In genomic region chr18:68438983-68439382, GRCh38 we compare ENCODE assay signal across 15 cellular contexts.
A peak's percentile ranks its signal among the peaks of the same experiment; 100 is the strongest.
DNase-seq lines count a peak whose midpoint lies in the region; ATAC-seq and TF ChIP-seq lines count a peak whose summit lies in the region.
"Had no signal": no experiment of that assay in that cellular context is flagged by ENCODE, and none has a peak within 500 bp of the region (broad histone marks: within the 10 kb centered on the region; RNA-seq: fewer than 3 reads in every experiment).

No MANE protein-coding gene starts in this region.

- POLR2A ChIA-PET in GM10248 (lab: Yijun Ruan, JAX) = no interaction called here

- no peaks in the 10 kb centered on the region for H3K27me3 ChIP-seq in mammary epithelial cell (ENCODE audit: insufficient read depth, low read length)
- H3K27me3 ChIP-seq in upper lobe of right lung = no peaks in the 10 kb centered on the region

- intact Hi-C loops in mammary epithelial cell (cut with micrococcal nuclease) = no loop called here
- intact Hi-C loops in upper lobe of right lung (cut with DNase I) = no loop called here

- H3K27me3 Mint-ChIP-seq in activated naive CD8-positive, alpha-beta T cell treated with anti-CD3 and anti-CD28 coated beads, Interleukin-2, amount 50 U/mL, for 24 hours = no peaks in the 10 kb centered on the region
- no peaks in the 10 kb centered on the region for H3K27me3 Mint-ChIP-seq in activated naive CD8-positive, alpha-beta T cell treated with anti-CD3 and anti-CD28 coated beads for 36 hours
- H3K27me3 Mint-ChIP-seq: activated naive CD8-positive, alpha-beta T cell; naive B cell had no signal

- BruUV-seq in mammary epithelial cell (replicated peaks; lab: Mats Ljungman, UMichigan) = no TSS peak

- peaks cover 5% of the 10 kb centered on the region for H3K4me1 Mint-ChIP-seq in activated naive CD8-positive, alpha-beta T cell treated with anti-CD3 and anti-CD28 coated beads, Interleukin-2, amount 50 U/mL, for 24 hours
- peaks cover 2% of the 10 kb centered on the region for H3K4me1 Mint-ChIP-seq in activated naive CD8-positive, alpha-beta T cell treated with anti-CD3 and anti-CD28 coated beads for 36 hours
- H3K4me1 Mint-ChIP-seq: naive B cell had no signal

- CTCF ChIA-PET in mammary epithelial cell (lab: Charles Lee; ENCODE audit: low non-redundant PET) (interaction anchor here (0.6 kb wide), 1 partner anchor 177 kb away, joined by 9 read pairs; no protein-coding TSS in a partner anchor), GM10248 (lab: Yijun Ruan, JAX) (interaction anchor here (2.0 kb wide), 1 partner anchor 8 kb away, joined by 6 read pairs; no protein-coding TSS in a partner anchor)

- dilution Hi-C loops in mammary epithelial cell (cut with HindIII; ENCODE audit: low sequenced_read_pairs) = no loop called here

- 0% methylated on average over 1 of the region's 2 CpGs for WGBS in mammary epithelial cell (ENCODE audit: low coverage, missing lambda C conversion rate)

- peak overlapping the region; percentile 81 for H2AFZ ChIP-seq in mammary epithelial cell (ENCODE audit: low read depth, low read length)

- H3K36me3 ChIP-seq in mammary epithelial cell (ENCODE audit: insufficient read depth, low read length) (no peaks in the 10 kb centered on the region), upper lobe of right lung (no peaks in the 10 kb centered on the region)

- H3K4me1 ChIP-seq in mammary epithelial cell (ENCODE audit: insufficient read depth, low read length) = peaks cover 16% of the 10 kb centered on the region
- H3K4me1 ChIP-seq in upper lobe of right lung = no peaks in the 10 kb centered on the region

- H4K20me1 ChIP-seq in mammary epithelial cell (ENCODE audit: insufficient read depth, low read length) = no peaks in the 10 kb centered on the region

- no peak overlapping the region for H3K4me3 Mint-ChIP-seq in activated naive CD8-positive, alpha-beta T cell treated with anti-CD3 and anti-CD28 coated beads, Interleukin-2, amount 50 U/mL, for 24 hours
- no peak overlapping the region for H3K4me3 Mint-ChIP-seq in activated naive CD8-positive, alpha-beta T cell treated with anti-CD3 and anti-CD28 coated beads for 36 hours
- H3K4me3 Mint-ChIP-seq: activated naive CD8-positive, alpha-beta T cell; naive B cell had no signal

- peaks cover 15% of the 10 kb centered on the region for H3K9me3 Mint-ChIP-seq in activated naive CD8-positive, alpha-beta T cell treated with anti-CD3 and anti-CD28 coated beads, Interleukin-2, amount 50 U/mL, for 24 hours
- peaks cover 4% of the 10 kb centered on the region for H3K9me3 Mint-ChIP-seq in activated naive CD8-positive, alpha-beta T cell treated with anti-CD3 and anti-CD28 coated beads for 36 hours

- H3K4me3 ChIP-seq in mammary epithelial cell (replicated peaks in 1 of 3; ENCODE audit: insufficient read depth in 1 of 3, low read depth in 2 of 3, low read length in 3 of 3) (no peak overlapping the region), upper lobe of right lung (no peak overlapping the region)
- H3K4me3 ChIP-seq: GM12878 had no signal

- no peak for TF ChIP-seq CTCF in mammary epithelial cell (conservative IDR thresholded peaks at IDR 0.05 in 1 of 2, IDR thresholded peaks at IDR 0.05 in 1 of 2; ENCODE audit: extremely low read depth in 1 of 2, insufficient read depth in 1 of 2, low read depth in 1 of 2, low read length in 2 of 2)
- no peak for TF ChIP-seq CTCF in upper lobe of right lung (IDR thresholded peaks at IDR 0.05)
- no peak for TF ChIP-seq CTCF in GM10248 (IDR thresholded peaks at IDR 0.05; ENCODE audit: control extremely low read depth, extremely low read depth, low read depth, missing control alignments)

- H3K79me2 ChIP-seq in mammary epithelial cell (ENCODE audit: insufficient read depth, low read length) = no peaks in the 10 kb centered on the region

- in situ Hi-C loops in mammary epithelial cell (cut with MboI; ENCODE audit: low sequenced_read_pairs in 2 of 2) (no loop called here), KBM-7 (cut with MboI; ENCODE audit: low pct_unique_long_range_greater_than_20kb, low sequenced_read_pairs) (no loop called here)

- ATAC-seq in activated naive CD8-positive, alpha-beta T cell treated with anti-CD3 and anti-CD28 coated beads, Interleukin-2, amount 50 U/mL, for 24 hours = peak; percentile 36
- peak; percentile 46 for ATAC-seq in upper lobe of right lung
- ATAC-seq: GM12878 had no signal

- H3K36me3 Mint-ChIP-seq in activated naive CD8-positive, alpha-beta T cell treated with anti-CD3 and anti-CD28 coated beads, Interleukin-2, amount 50 U/mL, for 24 hours (ENCODE audit: low read depth) = no peaks in the 10 kb centered on the region
- no peaks in the 10 kb centered on the region for H3K36me3 Mint-ChIP-seq in activated naive CD8-positive, alpha-beta T cell treated with anti-CD3 and anti-CD28 coated beads for 36 hours
- H3K36me3 Mint-ChIP-seq: activated naive CD8-positive, alpha-beta T cell; naive B cell had no signal

- H3K9me3 ChIP-seq in mammary epithelial cell (replicated peaks; ENCODE audit: insufficient read depth, low read length) = peaks cover 8% of the 10 kb centered on the region
- H3K9me3 ChIP-seq in upper lobe of right lung = no peaks in the 10 kb centered on the region

- no peak for DNase-seq in activated naive CD8-positive, alpha-beta T cell treated with anti-CD3 and anti-CD28 coated beads, Interleukin-2, amount 50 U/mL, for 24 hours
- no peak for DNase-seq in activated naive CD8-positive, alpha-beta T cell treated with anti-CD3 and anti-CD28 coated beads for 36 hours
- DNase-seq in mammary epithelial cell (peak; percentile 57), iris pigment epithelial cell (ENCODE audit: low read depth) (peak; percentile 81), upper lobe of right lung (no peak), KBM-7 (no peak), cerebellar cortex (ENCODE audit: low spot score) (no peak), GM10248 (ENCODE audit: extremely low spot score) (no peak)
- DNase-seq: ACHN; erythroblast; naive B cell; NCI-H1436; stimulated activated CD4-positive, alpha-beta T cell treated with anti-CD3 and anti-CD28 coated beads, Interleukin-2, amount 100 ng/mL, for 24 hours had no signal

- no peak overlapping the region for H3K27ac ChIP-seq in mammary epithelial cell (ENCODE audit: insufficient read depth, low read depth, low read length)
- H3K27ac ChIP-seq in upper lobe of right lung = no peak overlapping the region

- H3K4me2 ChIP-seq in mammary epithelial cell (ENCODE audit: insufficient read depth, low read depth, low read length) = no peak overlapping the region

- no peak overlapping the region for H3K27ac Mint-ChIP-seq in activated naive CD8-positive, alpha-beta T cell treated with anti-CD3 and anti-CD28 coated beads, Interleukin-2, amount 50 U/mL, for 24 hours
- H3K27ac Mint-ChIP-seq in activated naive CD8-positive, alpha-beta T cell treated with anti-CD3 and anti-CD28 coated beads for 36 hours = no peak overlapping the region
- H3K27ac Mint-ChIP-seq: activated naive CD8-positive, alpha-beta T cell; naive B cell had no signal

- no peak overlapping the region for H3K9ac ChIP-seq in mammary epithelial cell (ENCODE audit: insufficient read depth, low read length)

Comparison
In these comparisons a context has a peak if more than half of its experiments do, and no peak if none do; other contexts are left out.
1. DNase-seq: peak in mammary epithelial cell (single experiment) and iris pigment epithelial cell (single experiment); none in activated naive CD8-positive, alpha-beta T cell treated with anti-CD3 and anti-CD28 coated beads, Interleukin-2, amount 50 U/mL, for 24 hours (single experiment), activated naive CD8-positive, alpha-beta T cell treated with anti-CD3 and anti-CD28 coated beads for 36 hours (single experiment), upper lobe of right lung (single experiment), KBM-7 (single experiment), cerebellar cortex (single experiment) and GM10248 (single experiment).